In genomic region chr15:29968099-29968892, GRCh38 we compare ENCODE assay signal across 9 cellular contexts.
DNase-seq lines count a peak whose midpoint lies in the region; ATAC-seq and TF ChIP-seq lines count a peak whose summit lies in the region.
"Had no signal": no experiment of that assay in that cellular context is flagged by ENCODE, and none has a peak within 500 bp of the region (broad histone marks: within the 10 kb centered on the region; RNA-seq: fewer than 3 reads in every experiment).

No MANE protein-coding gene starts in this region.

- peaks cover 62% of the 10 kb centered on the region for H3K27me3 Mint-ChIP-seq in mesothelial cell of epicardium (ENCODE audit: low read depth)
- peaks cover 51% of the 10 kb centered on the region for H3K27me3 Mint-ChIP-seq in T-helper 17 cell

- peaks cover 4% of the 10 kb centered on the region for H3K36me3 Mint-ChIP-seq in mesothelial cell of epicardium
- H3K36me3 Mint-ChIP-seq in T-helper 17 cell (ENCODE audit: low read depth) = peaks cover 3% of the 10 kb centered on the region

- no peaks in the 10 kb centered on the region for H3K27me3 ChIP-seq in endocrine pancreas (ENCODE audit: control insufficient read depth, insufficient read depth, low read length)

- no peaks in the 10 kb centered on the region for H3K4me1 ChIP-seq in endocrine pancreas (ENCODE audit: control insufficient read depth, insufficient read depth, low read length)

- H3K4me3 Mint-ChIP-seq in mesothelial cell of epicardium (peak overlapping the region; percentile 66), T-helper 17 cell (no peak overlapping the region)

- peaks cover 20% of the 10 kb centered on the region for H3K9me3 Mint-ChIP-seq in mesothelial cell of epicardium

- ATAC-seq in GM19463 (IDR thresholded peaks at IDR 0.05; ENCODE audit: unreplicated experiment) = no peak
- no peak for ATAC-seq in HG03378 (IDR thresholded peaks at IDR 0.05; ENCODE audit: unreplicated experiment)
- ATAC-seq in T-helper 17 cell = no peak

- H3K27ac Mint-ChIP-seq in mesothelial cell of epicardium (no peak overlapping the region), T-helper 17 cell (no peak overlapping the region)

- H3K9ac ChIP-seq in endocrine pancreas (ENCODE audit: control insufficient read depth, insufficient read depth, low read length) = no peak overlapping the region

- peak; percentile 5 for DNase-seq in stimulated activated CD4-positive, alpha-beta T cell treated with anti-CD3 and anti-CD28 coated beads, Interleukin-15, amount 100 ng/mL, for 24 hours
- no peak for DNase-seq in stimulated activated CD4-positive, alpha-beta T cell treated with anti-CD3 and anti-CD28 coated beads, Interleukin-4, amount 100 ng/mL, for 1 hour
- DNase-seq in mesothelial cell of epicardium (ENCODE audit: low spot score in 2 of 2, unreplicated experiment in 2 of 2) (peak; percentile 34 to 58), T-helper 17 cell (no peak), NOMO-1 treated with DMSO at 0.1 percent for 48 hours (lab: John Stamatoyannopoulos, UW; ENCODE audit: unreplicated experiment) (no peak)
- DNase-seq: erythroblast had no signal

- no peaks in the 10 kb centered on the region for H3K36me3 ChIP-seq in endocrine pancreas (ENCODE audit: control insufficient read depth, insufficient read depth, low read length)

- H3K9me3 ChIP-seq in endocrine pancreas (ENCODE audit: control insufficient read depth, low read length) (no peaks in the 10 kb centered on the region), T-helper 17 cell (ENCODE audit: control insufficient read depth, low read length, poor library complexity, severe bottlenecking) (peaks cover 4% of the 10 kb centered on the region)

- TF ChIP-seq CTCF in mesothelial cell of epicardium (IDR thresholded peaks at IDR 0.05; ENCODE audit: unreplicated experiment) = no peak

- H3K4me1 Mint-ChIP-seq in mesothelial cell of epicardium (no peaks in the 10 kb centered on the region), T-helper 17 cell (no peaks in the 10 kb centered on the region)

- peak overlapping the region; percentile 62 for H3K4me3 ChIP-seq in endocrine pancreas (ENCODE audit: control insufficient read depth, insufficient read depth, low read length)

Comparison
In these comparisons a context has a peak if more than half of its experiments do, and no peak if none do; other contexts are left out.
1. DNase-seq: peak in stimulated activated CD4-positive, alpha-beta T cell treated with anti-CD3 and anti-CD28 coated beads, Interleukin-15, amount 100 ng/mL, for 24 hours (single experiment) and mesothelial cell of epicardium (2 of 2); none in stimulated activated CD4-positive, alpha-beta T cell treated with anti-CD3 and anti-CD28 coated beads, Interleukin-4, amount 100 ng/mL, for 1 hour (single experiment), T-helper 17 cell (0 of 3) and NOMO-1 treated with DMSO at 0.1 percent for 48 hours (single experiment).